ENCODE assay signal across 8 cellular contexts in genomic region chr2:159201321-159202063, GRCh38.
DNase-seq lines count a peak whose midpoint lies in the region; ATAC-seq and TF ChIP-seq lines count a peak whose summit lies in the region.

No MANE protein-coding gene starts in this region.

- TF ChIP-seq CTCF in ascending aorta (IDR thresholded peaks at IDR 0.05): no peak

- H3K27ac ChIP-seq in CD4-positive, alpha-beta memory T cell (ENCODE audit: low read depth, low read length): peak overlapping the region; percentile 5
- H3K27ac ChIP-seq in ascending aorta: peak overlapping the region; percentile 57 to 76

- peaks cover 13% of the 10 kb centered on the region for H3K4me1 ChIP-seq in CD4-positive, alpha-beta memory T cell (ENCODE audit: insufficient read depth, low read length)
- peaks cover 3 to 30% of the 10 kb centered on the region in 2 donors for H3K4me1 ChIP-seq in ascending aorta

- peaks cover 0 to 1% of the 10 kb centered on the region in 2 donors for H3K27me3 Mint-ChIP-seq in CD4-positive, alpha-beta memory T cell
- peaks cover 9% of the 10 kb centered on the region for H3K27me3 Mint-ChIP-seq in stimulated activated memory B cell treated with anti-CD40 and anti-IgM and Interleukin-4, amounts not matched to agents 10 μg/mL and 1 μg/mL and 100 μg/mL, for 72 hours
- H3K27me3 Mint-ChIP-seq in activated T-helper 2 cell treated with anti-CD3 and anti-CD28 coated beads, Interferon-gamma antibody, Interleukin-2, Interleukin-4, amounts not matched to agents 10 μg/mL and 5 μg/mL and 100 μg/mL, durations not matched to agents 14 hours and 24 hours and 36 hours (ENCODE audit: low read depth): no peaks in the 10 kb centered on the region

- ATAC-seq in GM19324 (IDR thresholded peaks at IDR 0.05; ENCODE audit: low FRiP score, unreplicated experiment) (peak; percentile 94), HG03159 (IDR thresholded peaks at IDR 0.05; ENCODE audit: unreplicated experiment) (peak; percentile 96)
- peak; percentile 74 for ATAC-seq in stimulated activated memory B cell treated with anti-CD40 and anti-IgM and Interleukin-4, amounts not matched to agents 10 μg/mL and 1 μg/mL and 100 μg/mL, for 72 hours

- peak; percentile 30 to 63 (median 60) for DNase-seq in CD4-positive, alpha-beta memory T cell
- DNase-seq in ascending aorta (ENCODE audit: low spot score in 2 of 2) (no peak), G401 (ENCODE audit: low spot score) (no peak)
- no peak for DNase-seq in activated T-helper 2 cell treated with anti-CD3 and anti-CD28 coated beads, Interferon-gamma antibody, Interleukin-2, Interleukin-4, amounts not matched to agents 10 μg/mL and 5 μg/mL and 100 μg/mL, durations not matched to agents 14 hours and 24 hours and 36 hours (ENCODE audit: low spot score)
- no peak for DNase-seq in stimulated activated naive CD4-positive, alpha-beta T cell treated with Interleukin-2 at 50 U/mL for 16 hours (lab: John Stamatoyannopoulos, UW)

- POLR2A ChIA-PET in CD4-positive, alpha-beta memory T cell (lab: Charles Lee; ENCODE audit: partially characterized antibody): no interaction called here

- no peaks in the 10 kb centered on the region for H3K27me3 ChIP-seq in CD4-positive, alpha-beta memory T cell (ENCODE audit: insufficient read depth, low read length)
- H3K27me3 ChIP-seq in ascending aorta: no peaks in the 10 kb centered on the region

- intact Hi-C loops in CD4-positive, alpha-beta memory T cell (cut with micrococcal nuclease): no loop called here
- intact Hi-C loops in ascending aorta (cut with DNase I): no loop called here
- intact Hi-C loops in activated T-helper 2 cell treated with anti-CD3 and anti-CD28 coated beads, Interferon-gamma antibody, Interleukin-2, Interleukin-4, amounts not matched to agents 10 μg/mL and 5 μg/mL and 100 μg/mL, durations not matched to agents 14 hours and 24 hours and 36 hours (cut with micrococcal nuclease): no loop called here

- peak overlapping the region in 6 of 7 donors; percentile 50 to 93 (median 85) for H3K27ac Mint-ChIP-seq in CD4-positive, alpha-beta memory T cell
- no peak overlapping the region for H3K27ac Mint-ChIP-seq in stimulated activated memory B cell treated with anti-CD40 and anti-IgM and Interleukin-4, amounts not matched to agents 10 μg/mL and 1 μg/mL and 100 μg/mL, for 72 hours
- H3K27ac Mint-ChIP-seq in activated T-helper 2 cell treated with anti-CD3 and anti-CD28 coated beads, Interferon-gamma antibody, Interleukin-2, Interleukin-4, amounts not matched to agents 10 μg/mL and 5 μg/mL and 100 μg/mL, durations not matched to agents 14 hours and 24 hours and 36 hours: no peak overlapping the region

- H3K9me3 ChIP-seq in CD4-positive, alpha-beta memory T cell (ENCODE audit: control insufficient read depth in 1 of 2, low read length in 2 of 2): no peaks in the 10 kb centered on the region
- H3K9me3 ChIP-seq in ascending aorta: no peaks in the 10 kb centered on the region

- no peaks in the 10 kb centered on the region for H3K36me3 ChIP-seq in CD4-positive, alpha-beta memory T cell (ENCODE audit: insufficient read depth, low read length)
- peaks cover 21 to 32% of the 10 kb centered on the region in 2 donors for H3K36me3 ChIP-seq in ascending aorta

- peaks cover 5 to 41% (median 16%) of the 10 kb centered on the region in 4 donors for H3K4me1 Mint-ChIP-seq in CD4-positive, alpha-beta memory T cell
- peaks cover 13% of the 10 kb centered on the region for H3K4me1 Mint-ChIP-seq in stimulated activated memory B cell treated with anti-CD40 and anti-IgM and Interleukin-4, amounts not matched to agents 10 μg/mL and 1 μg/mL and 100 μg/mL, for 72 hours
- peaks cover 6% of the 10 kb centered on the region for H3K4me1 Mint-ChIP-seq in activated T-helper 2 cell treated with anti-CD3 and anti-CD28 coated beads, Interferon-gamma antibody, Interleukin-2, Interleukin-4, amounts not matched to agents 10 μg/mL and 5 μg/mL and 100 μg/mL, durations not matched to agents 14 hours and 24 hours and 36 hours (ENCODE audit: low read depth)

- H3K4me3 Mint-ChIP-seq in CD4-positive, alpha-beta memory T cell: peak overlapping the region in 4 of 8 donors; percentile 19 to 74 (median 39)
- no peak overlapping the region for H3K4me3 Mint-ChIP-seq in stimulated activated memory B cell treated with anti-CD40 and anti-IgM and Interleukin-4, amounts not matched to agents 10 μg/mL and 1 μg/mL and 100 μg/mL, for 72 hours
- H3K4me3 Mint-ChIP-seq in activated T-helper 2 cell treated with anti-CD3 and anti-CD28 coated beads, Interferon-gamma antibody, Interleukin-2, Interleukin-4, amounts not matched to agents 10 μg/mL and 5 μg/mL and 100 μg/mL, durations not matched to agents 14 hours and 24 hours and 36 hours (ENCODE audit: low read depth): no peak overlapping the region

- in situ Hi-C loops in G401 (cut with HindIII; ENCODE audit: low sequenced_read_pairs): no loop called here

- CTCF ChIA-PET in CD4-positive, alpha-beta memory T cell (lab: Charles Lee; ENCODE audit: partially characterized antibody): interaction anchor here (1.5 kb wide), 1 partner anchor 511 kb away, joined by 3 read pairs; the partner anchor contains the start of gene MARCHF7

- H3K36me3 Mint-ChIP-seq in CD4-positive, alpha-beta memory T cell: no peaks in the 10 kb centered on the region
- H3K36me3 Mint-ChIP-seq in stimulated activated memory B cell treated with anti-CD40 and anti-IgM and Interleukin-4, amounts not matched to agents 10 μg/mL and 1 μg/mL and 100 μg/mL, for 72 hours: no peaks in the 10 kb centered on the region
- no peaks in the 10 kb centered on the region for H3K36me3 Mint-ChIP-seq in activated T-helper 2 cell treated with anti-CD3 and anti-CD28 coated beads, Interferon-gamma antibody, Interleukin-2, Interleukin-4, amounts not matched to agents 10 μg/mL and 5 μg/mL and 100 μg/mL, durations not matched to agents 14 hours and 24 hours and 36 hours (ENCODE audit: low read depth)

- no peaks in the 10 kb centered on the region for H3K9me3 Mint-ChIP-seq in CD4-positive, alpha-beta memory T cell
- no peaks in the 10 kb centered on the region for H3K9me3 Mint-ChIP-seq in stimulated activated memory B cell treated with anti-CD40 and anti-IgM and Interleukin-4, amounts not matched to agents 10 μg/mL and 1 μg/mL and 100 μg/mL, for 72 hours
- H3K9me3 Mint-ChIP-seq in activated T-helper 2 cell treated with anti-CD3 and anti-CD28 coated beads, Interferon-gamma antibody, Interleukin-2, Interleukin-4, amounts not matched to agents 10 μg/mL and 5 μg/mL and 100 μg/mL, durations not matched to agents 14 hours and 24 hours and 36 hours: no peaks in the 10 kb centered on the region

- no peak overlapping the region for H3K4me3 ChIP-seq in CD4-positive, alpha-beta memory T cell (ENCODE audit: low read length in 2 of 2)
- no peak overlapping the region for H3K4me3 ChIP-seq in ascending aorta

Comparison
In these comparisons a context has a peak if more than half of its experiments do, and no peak if none do; other contexts are left out.
1. DNase-seq: peak in CD4-positive, alpha-beta memory T cell (5 of 5); none in ascending aorta (0 of 2), G401 (single experiment), activated T-helper 2 cell treated with anti-CD3 and anti-CD28 coated beads, Interferon-gamma antibody, Interleukin-2, Interleukin-4, amounts not matched to agents 10 μg/mL and 5 μg/mL and 100 μg/mL, durations not matched to agents 14 hours and 24 hours and 36 hours (single experiment) and stimulated activated naive CD4-positive, alpha-beta T cell treated with Interleukin-2 at 50 U/mL for 16 hours (single experiment).
2. H3K27ac Mint-ChIP-seq: peak in CD4-positive, alpha-beta memory T cell (6 of 7); none in stimulated activated memory B cell treated with anti-CD40 and anti-IgM and Interleukin-4, amounts not matched to agents 10 μg/mL and 1 μg/mL and 100 μg/mL, for 72 hours (single experiment) and activated T-helper 2 cell treated with anti-CD3 and anti-CD28 coated beads, Interferon-gamma antibody, Interleukin-2, Interleukin-4, amounts not matched to agents 10 μg/mL and 5 μg/mL and 100 μg/mL, durations not matched to agents 14 hours and 24 hours and 36 hours (single experiment).
3. Peak in every context shown above with its lines, with median percentiles within 50 percentile points of each other: ATAC-seq.